ENCODE assay signal across 12 cellular contexts in genomic region chr17:63945851-63946439, GRCh38. TPM values are rescaled to one million over a fixed set of nuclear protein-coding genes. Genes with fewer than 3 reads are reported as not detected.
DNase-seq lines count a peak whose midpoint lies in the region; ATAC-seq and TF ChIP-seq lines count a peak whose summit lies in the region.
"Had no signal": no experiment of that assay in that cellular context is flagged by ENCODE, and none has a peak within 500 bp of the region (broad histone marks: within the 10 kb centered on the region; RNA-seq: fewer than 3 reads in every experiment).

No MANE protein-coding gene starts in this region.

- H3K9me3 ChIP-seq in gastrocnemius medialis: no peaks in the 10 kb centered on the region
- H3K9me3 ChIP-seq: tibial nerve had no signal

- intact Hi-C loops in gastrocnemius medialis (cut with DNase I; ENCODE audit: low total_unique reads): loop anchor here (2.0 kb wide), 1 partner anchor 27 kb away; the partner anchor contains the start of gene GH1

- peak; percentile 28 for ATAC-seq in HG02642 (IDR thresholded peaks at IDR 0.05; ENCODE audit: poor library complexity, unreplicated experiment)
- ATAC-seq in gastrocnemius medialis: no peak
- ATAC-seq in HG02981 (IDR thresholded peaks at IDR 0.05; ENCODE audit: unreplicated experiment): no peak
- ATAC-seq in HG02571 (IDR thresholded peaks at IDR 0.05; ENCODE audit: unreplicated experiment): no peak

- H3K4me1 ChIP-seq in gastrocnemius medialis: peaks cover 41 to 48% of the 10 kb centered on the region in 2 donors
- H3K4me1 ChIP-seq: tibial nerve had no signal

- peaks cover 0 to 41% of the 10 kb centered on the region in 2 donors for H3K36me3 ChIP-seq in gastrocnemius medialis
- H3K36me3 ChIP-seq: tibial nerve had no signal

- in situ Hi-C loops in GM13977 (cut with MboI; ENCODE audit: low pct_unique_long_range_greater_than_20kb, low sequenced_read_pairs, unreplicated experiment): no loop called here
- in situ Hi-C loops in gastrocnemius medialis (cut with MboI; ENCODE audit: low sequenced_read_pairs in 4 of 4): no loop called here

- no peak overlapping the region for H3K4me3 ChIP-seq in gastrocnemius medialis
- H3K4me3 ChIP-seq: K562, tibial nerve had no signal

- H3K27ac ChIP-seq in gastrocnemius medialis: peak overlapping the region; percentile 78 to 99 (median 88)

- TF ChIP-seq POLR2A in Raji (IDR thresholded peaks at IDR 0.05; ENCODE audit: insufficient read depth, low read depth, low read length): peak; percentile 75
- TF ChIP-seq POLR2A in gastrocnemius medialis (IDR thresholded peaks at IDR 0.05): no peak

- DNase-seq in GM13977 (ENCODE audit: low spot score) (peak; percentile 74), gastrocnemius medialis (no peak), HUDEP-2 (lab: John Stamatoyannopoulos, UW; ENCODE audit: unreplicated experiment in 76 of 76) (no peak), dermis blood vessel endothelial cell (no peak)

- peak; percentile 25 for TF ChIP-seq CTCF in GM13977 (IDR thresholded peaks at IDR 0.05; ENCODE audit: extremely low read depth, insufficient read depth, missing control alignments)
- TF ChIP-seq CTCF in gastrocnemius medialis (IDR thresholded peaks at IDR 0.05 in 4 of 5, conservative IDR thresholded peaks at IDR 0.05 in 1 of 5): no peak

- H3K27me3 ChIP-seq in gastrocnemius medialis: no peaks in the 10 kb centered on the region

RNA-seq across cellular contexts. Expression of gene CD79B, which starts 13.8 kb away (rescaled TPM):
- total RNA-seq in gastrocnemius medialis: 1 to 10 TPM; 2.2 to 5.1 (median 3.3) TPM
- total RNA-seq in dermis blood vessel endothelial cell: 2.1 and 5.1 TPM in 2 replicates

RNA-seq across cellular contexts. Expression of gene SCN4A, which starts 26.8 kb away (rescaled TPM):
- 100 to 1,000 TPM in 1 of 4 donors, 10 to 100 TPM in 3; 45.3 to 107 (median 69.1) TPM for total RNA-seq in gastrocnemius medialis
- total RNA-seq in dermis blood vessel endothelial cell: 0.09 and 0.17 TPM in 2 replicates

RNA-seq across cellular contexts. Expression of gene GH1, which starts 27.3 kb away (rescaled TPM):
- total RNA-seq in gastrocnemius medialis (not detected), dermis blood vessel endothelial cell (not detected in 2 replicates)
- total RNA-seq: fibroblast of lung, K562, right cardiac atrium, tibial nerve had no signal

RNA-seq across cellular contexts. Expression of gene CSHL1, which starts 34.9 kb away (rescaled TPM):
- total RNA-seq in gastrocnemius medialis (not detected), dermis blood vessel endothelial cell (not detected in 2 replicates)
- total RNA-seq: fibroblast of lung, K562, right cardiac atrium, tibial nerve had no signal

RNA-seq across cellular contexts. Expression of gene CSH1, which starts 49.6 kb away (rescaled TPM):
- total RNA-seq in gastrocnemius medialis: not detected
- not detected in 2 replicates for total RNA-seq in dermis blood vessel endothelial cell
- total RNA-seq: fibroblast of lung, K562, right cardiac atrium, tibial nerve had no signal

Comparison
In these comparisons a context has a peak if more than half of its experiments do, and no peak if none do; other contexts are left out.
1. RNA of gene SCN4A, which starts 26.8 kb away (total RNA-seq): 45.3 to 107 TPM in gastrocnemius medialis; 0.09 to 0.17 TPM in dermis blood vessel endothelial cell; every median in the first group is over 10 times any median in the second.